1 cellular context compared by ENCODE assay signal in the genomic region with DNA sequence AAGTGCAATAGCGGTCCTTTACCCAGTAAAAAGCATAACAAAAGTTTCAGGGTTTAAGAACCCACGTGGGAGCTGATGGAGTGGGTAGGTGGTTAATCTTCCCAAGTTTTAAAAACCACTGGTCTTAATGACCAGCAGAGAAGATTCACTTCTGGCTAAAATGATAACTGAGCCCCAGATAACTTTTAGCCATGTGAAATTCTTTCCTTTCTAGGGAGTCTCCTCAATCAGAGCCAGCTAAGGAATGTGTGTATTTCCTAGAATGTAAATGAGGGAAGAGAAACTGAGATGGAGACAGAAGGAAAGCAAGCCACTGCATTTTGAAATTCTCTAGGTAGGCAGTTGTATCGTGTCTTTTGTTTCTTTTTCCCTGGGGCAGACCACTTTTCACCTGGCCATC.
TF ChIP-seq lines count a peak whose summit lies in the region.

No MANE protein-coding gene starts in this region.

TF ChIP-seq in H1, 55 proteins besides CTCF, POLR2A, EP300 and RAD21 (continued from another document):
- TF ChIP-seq CBX8 (IDR thresholded peaks at IDR 0.05; ENCODE audit: borderline replicate concordance, low read depth, low read length) (no peak), GTF2F1 (IDR thresholded peaks at IDR 0.05; ENCODE audit: borderline replicate concordance, low read depth, low read length) (no peak)
- TF ChIP-seq, protein P1, sequence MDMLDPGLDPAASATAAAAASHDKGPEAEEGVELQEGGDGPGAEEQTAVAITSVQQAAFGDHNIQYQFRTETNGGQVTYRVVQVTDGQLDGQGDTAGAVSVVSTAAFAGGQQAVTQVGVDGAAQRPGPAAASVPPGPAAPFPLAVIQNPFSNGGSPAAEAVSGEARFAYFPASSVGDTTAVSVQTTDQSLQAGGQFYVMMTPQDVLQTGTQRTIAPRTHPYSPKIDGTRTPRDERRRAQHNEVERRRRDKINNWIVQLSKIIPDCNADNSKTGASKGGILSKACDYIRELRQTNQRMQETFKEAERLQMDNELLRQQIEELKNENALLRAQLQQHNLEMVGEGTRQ (IDR thresholded peaks at IDR 0.05; ENCODE audit: low read length), result no peak
